In genomic region chr1:182925661-182926060, GRCh38 we compare ENCODE assay signal across 24 cellular contexts. TPM values are rescaled to one million over a fixed set of nuclear protein-coding genes. Genes with fewer than 3 reads are reported as not detected.
DNase-seq lines count a peak whose midpoint lies in the region; ATAC-seq and TF ChIP-seq lines count a peak whose summit lies in the region.
"Had no signal": no experiment of that assay in that cellular context is flagged by ENCODE, and none has a peak within 500 bp of the region (broad histone marks: within the 10 kb centered on the region; RNA-seq: fewer than 3 reads in every experiment).

No MANE protein-coding gene starts in this region.

- CTCF ChIA-PET in OCI-LY7 (lab: Charles Lee; ENCODE audit: unreplicated experiment): no interaction called here

- H3K27me3 ChIP-seq in DOHH2 (ENCODE audit: control insufficient read depth, low read length) (no peaks in the 10 kb centered on the region), SU-DHL-6 (ENCODE audit: low read length) (no peaks in the 10 kb centered on the region)
- H3K27me3 ChIP-seq: BE2C, BLaER1 had no signal

- ATAC-seq in HG03354 (IDR thresholded peaks at IDR 0.05; ENCODE audit: poor library complexity, severe bottlenecking, unreplicated experiment): no peak
- ATAC-seq: GM12878 had no signal

- POLR2A ChIA-PET in OCI-LY7 (lab: Charles Lee): no interaction called here

- H3K9me3 ChIP-seq in DOHH2 (ENCODE audit: control insufficient read depth, insufficient read depth, low read length): no peaks in the 10 kb centered on the region
- no peaks in the 10 kb centered on the region for H3K9me3 ChIP-seq in OCI-LY7 (ENCODE audit: low read length)
- no peaks in the 10 kb centered on the region for H3K9me3 ChIP-seq in SU-DHL-6 (ENCODE audit: insufficient read depth, low read length)
- H3K9me3 ChIP-seq: BE2C, BLaER1 had no signal

- H4K20me1 ChIP-seq in DOHH2 (ENCODE audit: control insufficient read depth, insufficient read depth, low read depth, low read length) (no peaks in the 10 kb centered on the region), OCI-LY7 (ENCODE audit: insufficient read depth, low read length) (no peaks in the 10 kb centered on the region), SU-DHL-6 (ENCODE audit: low read depth, low read length) (no peaks in the 10 kb centered on the region)
- H4K20me1 ChIP-seq: BLaER1 had no signal

- H3K36me3 Mint-ChIP-seq in type B pancreatic cell: no peaks in the 10 kb centered on the region
- H3K36me3 Mint-ChIP-seq in glutamatergic neuron (ENCODE audit: unreplicated experiment): peaks cover 10% of the 10 kb centered on the region
- H3K36me3 Mint-ChIP-seq: CD14-positive monocyte; CD4-positive, alpha-beta memory T cell; CD4-positive, CD25-positive, alpha-beta regulatory T cell; CD8-positive, alpha-beta memory T cell had no signal

- DNase-seq in OCI-LY7 (ENCODE audit: low spot score) (no peak), type B pancreatic cell (ENCODE audit: extremely low spot score, unreplicated experiment) (no peak), glutamatergic neuron (no peak)
- DNase-seq in activated CD4-positive, alpha-beta T cell treated with anti-CD3 and anti-CD28 coated beads for 48 hours: no peak
- DNase-seq: 8988T; ACHN; BE2C; C1 segment of cervical spinal cord; CD4-positive, alpha-beta memory T cell; CD4-positive, CD25-positive, alpha-beta regulatory T cell; CD8-positive, alpha-beta memory T cell; COR-L47; DMS79 treated with DMSO at 0.1 percent for 48 hours; EL; GDM1 had no signal

- H3K9me2 ChIP-seq in DOHH2 (replicated peaks; ENCODE audit: control insufficient read depth, low read length): no peaks in the 10 kb centered on the region
- H3K9me2 ChIP-seq in OCI-LY7 (ENCODE audit: insufficient read depth, low read length): no peaks in the 10 kb centered on the region
- no peaks in the 10 kb centered on the region for H3K9me2 ChIP-seq in SU-DHL-6 (replicated peaks; ENCODE audit: insufficient read depth, low read length)

- H3K4me1 ChIP-seq in DOHH2 (ENCODE audit: control insufficient read depth, low read length) (peaks cover 28% of the 10 kb centered on the region), OCI-LY7 (ENCODE audit: insufficient read depth, low read length, poor library complexity, severe bottlenecking) (peaks cover 32% of the 10 kb centered on the region)
- H3K4me1 ChIP-seq: BE2C, BLaER1 had no signal

- H3K27ac ChIP-seq in DOHH2 (ENCODE audit: low read depth, low read length) (peak overlapping the region; percentile 79), OCI-LY7 (ENCODE audit: low read depth, low read length, poor library complexity, severe bottlenecking) (no peak overlapping the region), SU-DHL-6 (ENCODE audit: low read depth, low read length) (peak overlapping the region; percentile 100)
- H3K27ac ChIP-seq: BLaER1 had no signal

- no peak overlapping the region for H3K4me3 Mint-ChIP-seq in type B pancreatic cell
- no peak overlapping the region for H3K4me3 Mint-ChIP-seq in glutamatergic neuron (ENCODE audit: unreplicated experiment)
- H3K4me3 Mint-ChIP-seq: CD14-positive monocyte; CD4-positive, alpha-beta memory T cell; CD4-positive, CD25-positive, alpha-beta regulatory T cell; CD8-positive, alpha-beta memory T cell had no signal

- H3K27ac Mint-ChIP-seq in type B pancreatic cell (no peak overlapping the region), glutamatergic neuron (ENCODE audit: unreplicated experiment) (no peak overlapping the region)
- H3K27ac Mint-ChIP-seq: CD14-positive monocyte; CD4-positive, alpha-beta memory T cell; CD4-positive, CD25-positive, alpha-beta regulatory T cell; CD8-positive, alpha-beta memory T cell had no signal

- no peak for TF ChIP-seq CTCF in DOHH2 (IDR thresholded peaks at IDR 0.05; ENCODE audit: low read depth, low read length, poor library complexity, severe bottlenecking)
- no peak for TF ChIP-seq CTCF in OCI-LY7 (conservative IDR thresholded peaks at IDR 0.05; ENCODE audit: low read length)
- TF ChIP-seq CTCF in SU-DHL-6 (IDR thresholded peaks at IDR 0.05; ENCODE audit: insufficient read depth, low read length, poor library complexity, severe bottlenecking): no peak
- TF ChIP-seq CTCF in type B pancreatic cell (conservative IDR thresholded peaks at IDR 0.05): no peak
- TF ChIP-seq CTCF in glutamatergic neuron (IDR thresholded peaks at IDR 0.05; ENCODE audit: partially characterized antibody, unreplicated experiment): no peak

- intact Hi-C loops in OCI-LY7 (cut with micrococcal nuclease; ENCODE audit: unreplicated experiment): loop anchor here (5.0 kb wide), 1 partner anchor 547 kb away; the partner anchor contains the start of gene SMG7

- H3K9me3 Mint-ChIP-seq in type B pancreatic cell (no peaks in the 10 kb centered on the region), glutamatergic neuron (ENCODE audit: unreplicated experiment) (peaks cover 2% of the 10 kb centered on the region)
- H3K9me3 Mint-ChIP-seq: CD4-positive, alpha-beta memory T cell; CD8-positive, alpha-beta memory T cell had no signal

- H3K4me3 ChIP-seq in DOHH2 (ENCODE audit: low read length) (peak overlapping the region; percentile 12; the same call in 1 of the 2 replicates), OCI-LY7 (ENCODE audit: low read depth, low read length, poor library complexity, severe bottlenecking) (no peak overlapping the region), SU-DHL-6 (ENCODE audit: insufficient read depth, low read length, poor library complexity, severe bottlenecking) (peak overlapping the region; percentile 68)
- H3K4me3 ChIP-seq: BLaER1, GM12878 had no signal

- H3F3A ChIP-seq in DOHH2 (ENCODE audit: control insufficient read depth, insufficient read depth) (peaks cover 4% of the 10 kb centered on the region; the same call in 1 of the 2 replicates), SU-DHL-6 (ENCODE audit: insufficient read depth) (peaks cover 49% of the 10 kb centered on the region)

- H3K79me2 ChIP-seq in DOHH2 (ENCODE audit: control insufficient read depth, low read length) (no peaks in the 10 kb centered on the region), OCI-LY7 (ENCODE audit: insufficient read depth, low read depth, low read length) (peaks cover 3% of the 10 kb centered on the region; the same call in 1 of the 2 replicates), SU-DHL-6 (ENCODE audit: insufficient read depth, low read length) (peaks cover 57% of the 10 kb centered on the region)

- H3K9ac ChIP-seq in SU-DHL-6 (ENCODE audit: low read length): peak overlapping the region; percentile 69
- H3K9ac ChIP-seq: BLaER1 had no signal

- H2AFZ ChIP-seq in OCI-LY7 (ENCODE audit: low read length) (no peak overlapping the region), SU-DHL-6 (ENCODE audit: low read depth, low read length, severe bottlenecking) (no peak overlapping the region)

- no peaks in the 10 kb centered on the region for H3K36me3 ChIP-seq in DOHH2 (ENCODE audit: control insufficient read depth, low read length)
- H3K36me3 ChIP-seq in OCI-LY7 (ENCODE audit: insufficient read depth, low read length): no peaks in the 10 kb centered on the region
- peaks cover 5% of the 10 kb centered on the region; the same call in 1 of the 2 replicates for H3K36me3 ChIP-seq in SU-DHL-6 (ENCODE audit: low read length)
- H3K36me3 ChIP-seq: BE2C, BLaER1 had no signal

- H3K4me1 Mint-ChIP-seq in type B pancreatic cell (ENCODE audit: unreplicated experiment) (no peaks in the 10 kb centered on the region), glutamatergic neuron (ENCODE audit: low read depth, unreplicated experiment) (peaks cover 2% of the 10 kb centered on the region)
- H3K4me1 Mint-ChIP-seq: CD14-positive monocyte; CD4-positive, CD25-positive, alpha-beta regulatory T cell; CD8-positive, alpha-beta memory T cell had no signal

- H3K27me3 Mint-ChIP-seq in type B pancreatic cell: peaks cover 32% of the 10 kb centered on the region
- no peaks in the 10 kb centered on the region for H3K27me3 Mint-ChIP-seq in glutamatergic neuron (ENCODE audit: unreplicated experiment)

- BruUV-seq in OCI-LY7 (replicated peaks; lab: Mats Ljungman, UMichigan): TSS peak; percentile 61

- H3K4me2 ChIP-seq in DOHH2 (ENCODE audit: low read length) (peak overlapping the region; percentile 25; the same call in 1 of the 2 replicates), OCI-LY7 (ENCODE audit: low read length) (peak overlapping the region; percentile 10; the same call in 1 of the 2 replicates), SU-DHL-6 (ENCODE audit: low read depth, low read length, poor library complexity, severe bottlenecking) (peak overlapping the region; percentile 93)
- H3K4me2 ChIP-seq: BLaER1 had no signal

RNA-seq across cellular contexts. Expression of gene SHCBP1L, which starts 27.3 kb away (rescaled TPM):
- 0.49 TPM in 1 of 2 replicates, not detected in the other for total RNA-seq in OCI-LY7 (2014; rRNA removed; shearing (Covaris generic))
- total RNA-seq in OCI-LY7 (2022) (0.65 and 1.5 TPM in 2 replicates), type B pancreatic cell (ENCODE audit: low replicate concordance) (not detected in 2 replicates), glutamatergic neuron (ENCODE audit: unreplicated experiment) (not detected)
- total RNA-seq: A673; CD4-positive, alpha-beta memory T cell; CD4-positive, CD25-positive, alpha-beta regulatory T cell; CD8-positive, alpha-beta memory T cell; Daoy; G401; GM12878 had no signal

Comparison
In these comparisons a context has a peak if more than half of its experiments do, and no peak if none do; other contexts are left out.
1. H3K4me2 ChIP-seq: peak in every context shown above with its lines; median percentile 93 in SU-DHL-6; 25 in DOHH2; 10 in OCI-LY7.